In genomic region chr9:21153688-21154608, GRCh38 we compare ENCODE assay signal across 9 cellular contexts. TPM values are rescaled to one million over a fixed set of nuclear protein-coding genes. Genes with fewer than 3 reads are reported as not detected.
A peak's percentile ranks its signal among the peaks of the same experiment; 100 is the strongest.
DNase-seq lines count a peak whose midpoint lies in the region; ATAC-seq and TF ChIP-seq lines count a peak whose summit lies in the region.
"Had no signal": no experiment of that assay in that cellular context is flagged by ENCODE, and none has a peak within 500 bp of the region (broad histone marks: within the 10 kb centered on the region; RNA-seq: fewer than 3 reads in every experiment).

No MANE protein-coding gene starts in this region.

- peak; percentile 84 for ATAC-seq in GM21360 (IDR thresholded peaks at IDR 0.05; ENCODE audit: unreplicated experiment)
- peak; percentile 61 for ATAC-seq in HG03469 (IDR thresholded peaks at IDR 0.05; ENCODE audit: unreplicated experiment)
- peak; percentile 66 for ATAC-seq in upper lobe of right lung
- ATAC-seq in gastroesophageal sphincter = no peak

- CTCF ChIA-PET in GM10248 (lab: Yijun Ruan, JAX) = interaction anchor here (0.8 to 1.4 kb wide), 6 partner anchors 14 to 242 kb away, joined by 3 to 4 read pairs (median 4); no protein-coding TSS in a partner anchor

- H3K27me3 ChIP-seq in left ventricle myocardium inferior (ENCODE audit: low read depth) = no peaks in the 10 kb centered on the region
- H3K27me3 ChIP-seq in upper lobe of right lung = no peaks in the 10 kb centered on the region
- no peaks in the 10 kb centered on the region for H3K27me3 ChIP-seq in gastroesophageal sphincter

- intact Hi-C loops in left ventricle myocardium inferior (cut with micrococcal nuclease) = no loop called here
- intact Hi-C loops in upper lobe of right lung (cut with DNase I) = no loop called here

- no peak for TF ChIP-seq EP300 in gastroesophageal sphincter (IDR thresholded peaks at IDR 0.05)

- H3K4me3 ChIP-seq in left ventricle myocardium inferior (no peak overlapping the region), upper lobe of right lung (no peak overlapping the region), gastroesophageal sphincter (no peak overlapping the region)

- WGBS in gastroesophageal sphincter (ENCODE audit: low coverage in 1 of 2), 2 donors = 9 to 37% methylated on average over 3 to 5 of the region's 5 CpGs

- TF ChIP-seq CTCF in GM10248 (IDR thresholded peaks at IDR 0.05; ENCODE audit: control extremely low read depth, extremely low read depth, low read depth, missing control alignments) (peak; percentile 51), left ventricle myocardium inferior (IDR thresholded peaks at IDR 0.05; ENCODE audit: borderline replicate concordance) (peak; percentile 28), upper lobe of right lung (IDR thresholded peaks at IDR 0.05) (peak; percentile 24), gastroesophageal sphincter (IDR thresholded peaks at IDR 0.05) (no peak)

- H3K36me3 ChIP-seq in left ventricle myocardium inferior = no peaks in the 10 kb centered on the region
- no peaks in the 10 kb centered on the region for H3K36me3 ChIP-seq in upper lobe of right lung
- no peaks in the 10 kb centered on the region for H3K36me3 ChIP-seq in gastroesophageal sphincter

- H3K9me3 ChIP-seq in left ventricle myocardium inferior (replicated peaks) (no peaks in the 10 kb centered on the region), upper lobe of right lung (no peaks in the 10 kb centered on the region), gastroesophageal sphincter (peaks cover 0 to 4% (median 0%) of the 10 kb centered on the region in 3 donors)

- H3K4me1 ChIP-seq in left ventricle myocardium inferior (peaks cover 8% of the 10 kb centered on the region), upper lobe of right lung (peaks cover 8% of the 10 kb centered on the region), gastroesophageal sphincter (peaks cover 0 to 8% (median 0%) of the 10 kb centered on the region in 3 donors)

- DNase-seq in GM10248 (ENCODE audit: extremely low spot score) = peak; percentile 40
- DNase-seq in SK-MEL-5 (ENCODE audit: low read depth, low spot score) = peak; percentile 56
- no peak for DNase-seq in left ventricle myocardium inferior
- no peak for DNase-seq in upper lobe of right lung
- no peak for DNase-seq in T-helper 9 cell
- DNase-seq: naive B cell had no signal

- H3K27ac ChIP-seq in left ventricle myocardium inferior (replicated peaks) (no peak overlapping the region), upper lobe of right lung (no peak overlapping the region), gastroesophageal sphincter (no peak overlapping the region)

- POLR2A ChIA-PET in GM10248 (lab: Yijun Ruan, JAX) = no interaction called here

- TF ChIP-seq POLR2A in gastroesophageal sphincter (IDR thresholded peaks at IDR 0.05) = no peak

- in situ Hi-C loops in SK-MEL-5 (cut with HindIII; ENCODE audit: low pct_unique_long_range_greater_than_20kb, low sequenced_read_pairs) = no loop called here

RNA-seq across cellular contexts. Expression of gene IFNW1, which starts 12.3 kb away (rescaled TPM):
- total RNA-seq in SK-MEL-5 (2014; rRNA removed; shearing (Covaris generic)) = not detected in 2 replicates
- polyA plus RNA-seq in SK-MEL-5 (2015; cell fraction: cytosol; rRNA removed) = not detected in 2 replicates
- polyA plus RNA-seq in SK-MEL-5 (2015; cell fraction: nucleus; rRNA removed) = not detected in 2 replicates
- not detected for total RNA-seq in left ventricle myocardium inferior
- total RNA-seq in upper lobe of right lung = not detected
- not detected for total RNA-seq in gastroesophageal sphincter

RNA-seq across cellular contexts. Expression of gene IFNA21, which starts 12.5 kb away (rescaled TPM):
- total RNA-seq in SK-MEL-5 (2014; rRNA removed; shearing (Covaris generic)) = not detected in 2 replicates
- not detected in 2 replicates for polyA plus RNA-seq in SK-MEL-5 (2015; cell fraction: cytosol; rRNA removed)
- polyA plus RNA-seq in SK-MEL-5 (2015; cell fraction: nucleus; rRNA removed) = not detected in 2 replicates
- total RNA-seq in left ventricle myocardium inferior (not detected), upper lobe of right lung (not detected), gastroesophageal sphincter (not detected)

RNA-seq across cellular contexts. Expression of gene IFNA4, which starts 33.4 kb away (rescaled TPM):
- total RNA-seq in SK-MEL-5 (2014; rRNA removed; shearing (Covaris generic)) = not detected in 2 replicates
- not detected in 2 replicates for polyA plus RNA-seq in SK-MEL-5 (2015; cell fraction: cytosol; rRNA removed)
- not detected in 2 replicates for polyA plus RNA-seq in SK-MEL-5 (2015; cell fraction: nucleus; rRNA removed)
- total RNA-seq in left ventricle myocardium inferior (not detected), upper lobe of right lung (not detected), gastroesophageal sphincter (not detected)

RNA-seq across cellular contexts. Expression of gene IFNA7, which starts 48.1 kb away (rescaled TPM):
- not detected in 2 replicates for total RNA-seq in SK-MEL-5 (2014; rRNA removed; shearing (Covaris generic))
- polyA plus RNA-seq in SK-MEL-5 (2015; cell fraction: cytosol; rRNA removed) = not detected in 2 replicates
- polyA plus RNA-seq in SK-MEL-5 (2015; cell fraction: nucleus; rRNA removed) = not detected in 2 replicates
- not detected for total RNA-seq in left ventricle myocardium inferior
- not detected for total RNA-seq in upper lobe of right lung
- not detected for total RNA-seq in gastroesophageal sphincter

RNA-seq across cellular contexts. Expression of gene IFNA10, which starts 53.0 kb away (rescaled TPM):
- not detected in 2 replicates for total RNA-seq in SK-MEL-5 (2014; rRNA removed; shearing (Covaris generic))
- polyA plus RNA-seq in SK-MEL-5 (2015; cell fraction: cytosol; rRNA removed) = not detected in 2 replicates
- not detected in 2 replicates for polyA plus RNA-seq in SK-MEL-5 (2015; cell fraction: nucleus; rRNA removed)
- total RNA-seq in left ventricle myocardium inferior = not detected
- not detected for total RNA-seq in upper lobe of right lung
- not detected for total RNA-seq in gastroesophageal sphincter

Comparison
In these comparisons a context has a peak if more than half of its experiments do, and no peak if none do; other contexts are left out.
1. DNase-seq: peak in GM10248 (single experiment) and SK-MEL-5 (single experiment); none in left ventricle myocardium inferior (single experiment), upper lobe of right lung (single experiment) and T-helper 9 cell (single experiment).
2. CTCF ChIP-seq: peak in GM10248 (single experiment), left ventricle myocardium inferior (single experiment) and upper lobe of right lung (single experiment); none in gastroesophageal sphincter (0 of 4).